ENCODE assay signal across 8 cellular contexts in the genomic region with DNA sequence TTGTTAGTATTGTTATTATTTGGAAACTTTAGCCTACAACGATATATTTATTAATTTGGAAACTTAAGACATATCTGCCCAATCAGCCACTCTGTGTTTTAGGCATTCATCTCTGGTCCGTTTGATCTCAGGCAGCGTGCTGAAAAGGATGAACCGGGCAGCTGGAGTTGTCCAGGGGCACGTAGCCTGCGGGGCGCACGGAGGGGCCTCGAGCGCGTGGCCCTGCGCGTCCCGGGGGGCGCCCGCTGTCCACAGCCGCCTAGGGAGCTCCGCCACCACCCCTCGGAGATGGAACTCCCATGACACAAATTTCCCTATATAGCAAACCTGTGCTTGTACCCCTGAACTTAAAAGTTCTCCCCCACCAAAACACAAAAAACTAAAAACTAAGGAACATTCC. TPM values are rescaled to one million over a fixed set of nuclear protein-coding genes. Genes with fewer than 3 reads are reported as not detected.
DNase-seq lines count a peak whose midpoint lies in the region; ATAC-seq and TF ChIP-seq lines count a peak whose summit lies in the region.

No MANE protein-coding gene starts in this region.

- no TSS peak for BruUV-seq in OCI-LY7 (replicated peaks; lab: Mats Ljungman, UMichigan)

- POLR2A ChIA-PET in OCI-LY7 (lab: Charles Lee), result no interaction called here

- no peak overlapping the region for H2BK120ac ChIP-seq in trophoblast cell (ENCODE audit: insufficient read depth, low read length, poor library complexity)

- no peaks in the 10 kb centered on the region for H3F3A ChIP-seq in DOHH2 (ENCODE audit: control insufficient read depth, insufficient read depth)

- H3K79me1 ChIP-seq in trophoblast cell (ENCODE audit: low read length), result no peaks in the 10 kb centered on the region

- TF ChIP-seq CTCF in DOHH2 (IDR thresholded peaks at IDR 0.05; ENCODE audit: low read depth, low read length, poor library complexity, severe bottlenecking) (no peak), OCI-LY7 (conservative IDR thresholded peaks at IDR 0.05; ENCODE audit: low read length) (no peak), epithelial cell of proximal tubule (conservative IDR thresholded peaks at IDR 0.05; ENCODE audit: low read depth, low read length) (no peak)

- H3K18ac ChIP-seq in trophoblast cell (ENCODE audit: low read length), result no peak overlapping the region

- H2BK12ac ChIP-seq in trophoblast cell (ENCODE audit: low read length), result no peak overlapping the region

- no peak overlapping the region for H3K14ac ChIP-seq in trophoblast cell (ENCODE audit: low read length)

- H4K20me1 ChIP-seq in DOHH2 (ENCODE audit: control insufficient read depth, insufficient read depth, low read depth, low read length), result no peaks in the 10 kb centered on the region
- no peaks in the 10 kb centered on the region for H4K20me1 ChIP-seq in OCI-LY7 (ENCODE audit: insufficient read depth, low read length)

- H3K4me3 ChIP-seq in DOHH2 (ENCODE audit: low read length), result peak overlapping the region; percentile 64
- H3K4me3 ChIP-seq in OCI-LY7 (ENCODE audit: low read depth, low read length, poor library complexity, severe bottlenecking), result no peak overlapping the region
- H3K4me3 ChIP-seq in epithelial cell of proximal tubule (ENCODE audit: low read depth, low read length), result peak overlapping the region; percentile 66
- no peak overlapping the region for H3K4me3 ChIP-seq in trophoblast cell (ENCODE audit: low read depth, low read length)

- intact Hi-C loops in OCI-LY7 (cut with micrococcal nuclease; ENCODE audit: unreplicated experiment), result loop anchor here (1.0 to 10.0 kb wide), 2 partner anchors 72 to 436 kb away; no protein-coding TSS in a partner anchor

- no peak overlapping the region for H4K12ac ChIP-seq in trophoblast cell (ENCODE audit: low read depth, low read length)

- H2AFZ ChIP-seq in OCI-LY7 (ENCODE audit: low read length), result no peak overlapping the region
- peak overlapping the region; percentile 46 for H2AFZ ChIP-seq in trophoblast cell (ENCODE audit: insufficient read depth, low read length, poor library complexity)

- H3K9me2 ChIP-seq in DOHH2 (replicated peaks; ENCODE audit: control insufficient read depth, low read length) (no peaks in the 10 kb centered on the region), OCI-LY7 (ENCODE audit: insufficient read depth, low read length) (no peaks in the 10 kb centered on the region)

- WGBS in trophoblast cell (ENCODE audit: extremely low coverage, insufficient coverage, insufficient read length), result no CpG with 5 or more reads among the region's 19 CpGs

- H3K9ac ChIP-seq in trophoblast cell (ENCODE audit: low read length), result no peak overlapping the region

- no peak overlapping the region for H3K4ac ChIP-seq in trophoblast cell (ENCODE audit: low read depth, low read length)

- 0 out of 2 replicates have a peak, but pooled peaks cover 3% of the 10 kb centered on the region for H3K4me1 ChIP-seq in DOHH2 (ENCODE audit: control insufficient read depth, low read length)
- H3K4me1 ChIP-seq in OCI-LY7 (ENCODE audit: insufficient read depth, low read length, poor library complexity, severe bottlenecking), result peaks cover 10% of the 10 kb centered on the region
- peaks cover 2 to 8% of the 10 kb centered on the region in 2 experiments for H3K4me1 ChIP-seq in trophoblast cell (ENCODE audit: control insufficient read depth in 1 of 2, insufficient read depth in 2 of 2, low read length in 2 of 2)

- H3K9me3 ChIP-seq in DOHH2 (ENCODE audit: control insufficient read depth, insufficient read depth, low read length) (no peaks in the 10 kb centered on the region), OCI-LY7 (ENCODE audit: low read length) (no peaks in the 10 kb centered on the region), trophoblast cell (ENCODE audit: insufficient read depth, low read depth, low read length) (peaks cover 3% of the 10 kb centered on the region)

- no peak overlapping the region for H3K23ac ChIP-seq in trophoblast cell (ENCODE audit: low read length)

- no peak overlapping the region for H3K27ac ChIP-seq in DOHH2 (ENCODE audit: low read depth, low read length)
- no peak overlapping the region for H3K27ac ChIP-seq in OCI-LY7 (ENCODE audit: low read depth, low read length, poor library complexity, severe bottlenecking)
- no peak overlapping the region for H3K27ac ChIP-seq in trophoblast cell (ENCODE audit: low read depth, low read length)

- H2BK5ac ChIP-seq in trophoblast cell (ENCODE audit: low read depth, low read length, poor library complexity), result no peak overlapping the region

- no peak overlapping the region for H2AK5ac ChIP-seq in trophoblast cell (ENCODE audit: low read length)

- no peaks in the 10 kb centered on the region for H3K79me2 ChIP-seq in DOHH2 (ENCODE audit: control insufficient read depth, low read length)
- H3K79me2 ChIP-seq in OCI-LY7 (ENCODE audit: insufficient read depth, low read depth, low read length), result no peaks in the 10 kb centered on the region
- H3K79me2 ChIP-seq in trophoblast cell (ENCODE audit: control insufficient read depth, insufficient read depth, low read length, poor library complexity), result no peaks in the 10 kb centered on the region

- H3K27me3 ChIP-seq in DOHH2 (ENCODE audit: control insufficient read depth, low read length) (no peaks in the 10 kb centered on the region), trophoblast cell (ENCODE audit: insufficient read depth, low read length) (no peaks in the 10 kb centered on the region)

- no peak for DNase-seq in OCI-LY7 (ENCODE audit: low spot score)
- no peak for DNase-seq in epithelial cell of proximal tubule (ENCODE audit: low read depth)
- DNase-seq in trophoblast cell, result no peak
- no peak for DNase-seq in NCI-H2227 (lab: John Stamatoyannopoulos, UW; ENCODE audit: unreplicated experiment)
- no peak for DNase-seq in activated CD4-positive, alpha-beta T cell treated with anti-CD3 and anti-CD28 coated beads, Interleukin-2, amount 50 U/mL, for 1 hour
- no peak for DNase-seq in stimulated activated CD4-positive, alpha-beta T cell treated with anti-CD3 and anti-CD28 coated beads, Interleukin-2, amount 100 ng/mL, for 48 hours

- no peaks in the 10 kb centered on the region for H3K36me3 ChIP-seq in DOHH2 (ENCODE audit: control insufficient read depth, low read length)
- H3K36me3 ChIP-seq in OCI-LY7 (ENCODE audit: insufficient read depth, low read length), result no peaks in the 10 kb centered on the region
- no peaks in the 10 kb centered on the region for H3K36me3 ChIP-seq in trophoblast cell (ENCODE audit: control insufficient read depth in 1 of 2, insufficient read depth in 2 of 2, low read length in 2 of 2)

- no peak overlapping the region for H4K91ac ChIP-seq in trophoblast cell (ENCODE audit: low read depth, low read length)

- H3K4me2 ChIP-seq in DOHH2 (ENCODE audit: low read length) (peak overlapping the region; percentile 74), OCI-LY7 (ENCODE audit: low read length) (0 out of 2 replicates have a peak overlapping the region, but pooled peaks have one; percentile 59), trophoblast cell (ENCODE audit: low read length) (peak overlapping the region; percentile 96)

- ATAC-seq in GM18907 (IDR thresholded peaks at IDR 0.05; ENCODE audit: unreplicated experiment), result no peak

- CTCF ChIA-PET in OCI-LY7 (lab: Charles Lee; ENCODE audit: unreplicated experiment), result no interaction called here

- no peak overlapping the region for H4K8ac ChIP-seq in trophoblast cell (ENCODE audit: low read depth, low read length)

RNA-seq across cellular contexts. Expression of a gene that starts 24.3 kb away (rescaled TPM):
- 139 and 165 TPM in 2 replicates for total RNA-seq in OCI-LY7 (2014; rRNA removed; shearing (Covaris generic))
- total RNA-seq in OCI-LY7 (2022), result 192 and 217 TPM in 2 replicates
- 40.6 and 44.9 TPM in 2 replicates for total RNA-seq in epithelial cell of proximal tubule
- polyA plus RNA-seq in trophoblast cell (2013), result 28.7 and 34.2 TPM in 2 replicates

Comparison
In these comparisons a context has a peak if more than half of its experiments do, and no peak if none do; other contexts are left out.
1. H3K4me3 ChIP-seq: peak in DOHH2 (single experiment) and epithelial cell of proximal tubule (single experiment); none in OCI-LY7 (single experiment) and trophoblast cell (single experiment).
2. Peak in every context shown above with its lines, with median percentiles within 50 percentile points of each other: H3K4me2 ChIP-seq.